Comparison of ENCODE assay signal across 8 cellular contexts in the genomic region with DNA sequence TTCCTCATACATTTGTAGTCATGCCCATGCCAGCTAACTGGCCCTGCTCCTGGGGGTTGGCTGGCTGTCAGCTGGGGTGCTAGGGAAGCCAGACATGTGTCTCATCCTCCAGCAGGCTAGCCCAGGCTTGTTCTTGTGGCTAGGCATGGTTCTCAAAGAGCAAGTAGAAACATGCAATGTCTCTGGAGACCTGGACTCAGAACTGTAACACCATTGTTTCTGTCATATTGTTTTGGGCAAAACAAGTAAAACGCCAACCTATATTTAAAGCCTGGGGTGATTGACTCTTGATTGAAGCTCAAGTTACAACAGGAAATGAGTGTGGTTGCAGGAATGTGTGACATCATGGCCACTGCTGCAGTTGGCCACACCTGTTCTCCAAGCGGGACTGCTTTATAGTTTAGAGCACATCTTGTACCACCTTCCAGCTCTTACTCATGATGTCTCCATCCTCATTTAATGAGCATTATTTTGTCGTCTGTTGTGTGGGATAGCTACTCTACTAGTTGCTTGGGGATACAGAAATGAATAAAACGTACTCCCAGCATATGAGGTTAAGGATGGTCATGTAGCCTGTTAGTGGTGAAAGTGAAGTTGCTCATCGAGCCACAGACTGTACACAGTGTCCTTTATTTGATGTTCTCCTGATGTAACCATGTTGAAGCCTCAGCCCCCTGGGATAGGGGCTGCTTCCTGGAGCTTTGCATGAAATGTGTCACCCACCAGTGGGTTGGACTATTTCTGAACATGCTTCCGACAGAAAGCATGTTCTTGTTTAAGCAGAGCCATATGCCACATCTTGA.
A peak's percentile ranks its signal among the peaks of the same experiment; 100 is the strongest.
DNase-seq lines count a peak whose midpoint lies in the region; ATAC-seq, FAIRE-seq and TF ChIP-seq lines count a peak whose summit lies in the region.

No MANE protein-coding gene starts in this region.

- peak; percentile 60 for FAIRE-seq in keratinocyte (lab: Jason Lieb, UNC)

- no peaks in the 10 kb centered on the region for H3K79me2 ChIP-seq in keratinocyte (ENCODE audit: control insufficient read depth, insufficient read depth, low read length)

- POLR2A ChIA-PET in CD8-positive, alpha-beta memory T cell (lab: Charles Lee) = no interaction called here

- no peaks in the 10 kb centered on the region for H3K36me3 ChIP-seq in keratinocyte (ENCODE audit: control insufficient read depth in 2 of 2, extremely low read depth in 1 of 2, insufficient read depth in 2 of 2, low read length in 2 of 2)
- no peaks in the 10 kb centered on the region for H3K36me3 ChIP-seq in HAP-1 (replicated peaks)
- no peaks in the 10 kb centered on the region for H3K36me3 ChIP-seq in CD8-positive, alpha-beta memory T cell (ENCODE audit: insufficient read depth, low read length)

- H3K4me3 Mint-ChIP-seq in CD8-positive, alpha-beta memory T cell = no peak overlapping the region
- no peak overlapping the region for H3K4me3 Mint-ChIP-seq in natural killer cell treated with Interleukin-12 subunit alpha and Interleukin-12 subunit beta and Interleukin-15 and Interleukin-18, amount 100 ng/mL, for 72 hours

- H3K9me3 ChIP-seq in keratinocyte (ENCODE audit: control insufficient read depth, low read depth, low read length) (peaks cover 3% of the 10 kb centered on the region), HAP-1 (no peaks in the 10 kb centered on the region)
- no peaks in the 10 kb centered on the region for H3K9me3 ChIP-seq in CD8-positive, alpha-beta memory T cell (ENCODE audit: low read length)

- in situ Hi-C loops in HAP-1 (cut with MboI; ENCODE audit: low sequenced_read_pairs) = no loop called here

- H4K20me1 ChIP-seq in keratinocyte (ENCODE audit: control insufficient read depth, extremely low read depth, insufficient read depth, low read length) = no peaks in the 10 kb centered on the region

- H3K27ac Mint-ChIP-seq in CD8-positive, alpha-beta memory T cell = no peak overlapping the region
- no peak overlapping the region for H3K27ac Mint-ChIP-seq in natural killer cell treated with Interleukin-12 subunit alpha and Interleukin-12 subunit beta and Interleukin-15 and Interleukin-18, amount 100 ng/mL, for 72 hours

- dilution Hi-C loops in keratinocyte (cut with MboI; ENCODE audit: extremely low pct_ligation_motif_present, low sequenced_read_pairs) = no loop called here

- ATAC-seq in GM18868 (IDR thresholded peaks at IDR 0.05; ENCODE audit: unreplicated experiment) = peak; percentile 74
- ATAC-seq in HG02852 (IDR thresholded peaks at IDR 0.05; ENCODE audit: unreplicated experiment) = peak; percentile 70
- ATAC-seq in natural killer cell treated with Interleukin-12 subunit alpha and Interleukin-12 subunit beta and Interleukin-15 and Interleukin-18, amount 100 ng/mL, for 72 hours = no peak

- DNase-seq in NCI-H1930 (lab: John Stamatoyannopoulos, UW) (peak; percentile 18 to 37), keratinocyte (ENCODE audit: low read depth, low spot score) (peak; percentile 60), HAP-1 (ENCODE audit: low spot score in 2 of 2) (no peak), retina (no peak)
- DNase-seq in CD8-positive, alpha-beta memory T cell = no peak
- DNase-seq in natural killer cell treated with Interleukin-12 subunit alpha and Interleukin-12 subunit beta and Interleukin-15 and Interleukin-18, amount 100 ng/mL, for 72 hours (ENCODE audit: low spot score) = no peak

- H3K27me3 ChIP-seq in keratinocyte (ENCODE audit: control insufficient read depth, extremely low read depth, insufficient read depth, low read length) = no peaks in the 10 kb centered on the region
- no peaks in the 10 kb centered on the region for H3K27me3 ChIP-seq in HAP-1 (ENCODE audit: low read depth)
- H3K27me3 ChIP-seq in CD8-positive, alpha-beta memory T cell (ENCODE audit: insufficient read depth, low read length, poor library complexity, severe bottlenecking) = no peaks in the 10 kb centered on the region

- no peaks in the 10 kb centered on the region for H3K9me1 ChIP-seq in keratinocyte (ENCODE audit: control insufficient read depth, extremely low read depth, insufficient read depth, low read length)

- TF ChIP-seq CTCF in keratinocyte (optimal IDR thresholded peaks at IDR 0.05 in 1 of 3, IDR thresholded peaks at IDR 0.05 in 1 of 3, conservative IDR thresholded peaks at IDR 0.05 in 1 of 3; ENCODE audit: extremely low read depth in 1 of 3, insufficient read depth in 2 of 3, low read length in 3 of 3) = no peak

- H3K4me2 ChIP-seq in keratinocyte (ENCODE audit: control insufficient read depth, extremely low read depth, insufficient read depth, low read depth, low read length) = no peak overlapping the region

- no peaks in the 10 kb centered on the region for H3K4me1 ChIP-seq in keratinocyte (ENCODE audit: control insufficient read depth, extremely low read depth, insufficient read depth, low read length)
- no peaks in the 10 kb centered on the region for H3K4me1 ChIP-seq in HAP-1
- H3K4me1 ChIP-seq in CD8-positive, alpha-beta memory T cell (ENCODE audit: insufficient read depth, low read length) = no peaks in the 10 kb centered on the region

- H3K27ac ChIP-seq in keratinocyte (ENCODE audit: control insufficient read depth, insufficient read depth, low read length) = peak overlapping the region; percentile 41
- no peak overlapping the region for H3K27ac ChIP-seq in CD8-positive, alpha-beta memory T cell (ENCODE audit: low read depth, low read length)

- peaks cover 0 to 1% of the 10 kb centered on the region in 2 donors for H3K27me3 Mint-ChIP-seq in CD8-positive, alpha-beta memory T cell
- peaks cover 13 to 32% of the 10 kb centered on the region in 2 donors for H3K27me3 Mint-ChIP-seq in natural killer cell treated with Interleukin-12 subunit alpha and Interleukin-12 subunit beta and Interleukin-15 and Interleukin-18, amount 100 ng/mL, for 72 hours

- H2AFZ ChIP-seq in keratinocyte (ENCODE audit: control insufficient read depth, low read length) = no peak overlapping the region

- H3K4me3 ChIP-seq in keratinocyte (ENCODE audit: control insufficient read depth in 2 of 3, extremely low read depth in 1 of 3, insufficient read depth in 2 of 3, low read depth in 1 of 3, low read length in 3 of 3) (no peak overlapping the region), HAP-1 (no peak overlapping the region)
- no peak overlapping the region for H3K4me3 ChIP-seq in CD8-positive, alpha-beta memory T cell (ENCODE audit: low read length)

- CTCF ChIA-PET in CD8-positive, alpha-beta memory T cell (lab: Charles Lee) = no interaction called here

- H3K36me3 Mint-ChIP-seq in CD8-positive, alpha-beta memory T cell = no peaks in the 10 kb centered on the region
- no peaks in the 10 kb centered on the region for H3K36me3 Mint-ChIP-seq in natural killer cell treated with Interleukin-12 subunit alpha and Interleukin-12 subunit beta and Interleukin-15 and Interleukin-18, amount 100 ng/mL, for 72 hours

- H3K4me1 Mint-ChIP-seq in CD8-positive, alpha-beta memory T cell = no peaks in the 10 kb centered on the region
- H3K4me1 Mint-ChIP-seq in natural killer cell treated with Interleukin-12 subunit alpha and Interleukin-12 subunit beta and Interleukin-15 and Interleukin-18, amount 100 ng/mL, for 72 hours (ENCODE audit: low read depth in 2 of 2) = no peaks in the 10 kb centered on the region

- H3K9ac ChIP-seq in keratinocyte (ENCODE audit: control insufficient read depth, extremely low read depth, insufficient read depth, low read length) = no peak overlapping the region

- peaks cover 0 to 6% (median 0%) of the 10 kb centered on the region in 5 donors for H3K9me3 Mint-ChIP-seq in CD8-positive, alpha-beta memory T cell
- peaks cover 8% of the 10 kb centered on the region for H3K9me3 Mint-ChIP-seq in natural killer cell treated with Interleukin-12 subunit alpha and Interleukin-12 subunit beta and Interleukin-15 and Interleukin-18, amount 100 ng/mL, for 72 hours

Comparison
In these comparisons a context has a peak if more than half of its experiments do, and no peak if none do; other contexts are left out.
1. ATAC-seq: peak in GM18868 (single experiment) and HG02852 (single experiment); none in natural killer cell treated with Interleukin-12 subunit alpha and Interleukin-12 subunit beta and Interleukin-15 and Interleukin-18, amount 100 ng/mL, for 72 hours (0 of 2).
2. DNase-seq: peak in NCI-H1930 (2 of 2) and keratinocyte (single experiment); none in HAP-1 (0 of 2), CD8-positive, alpha-beta memory T cell (0 of 5), natural killer cell treated with Interleukin-12 subunit alpha and Interleukin-12 subunit beta and Interleukin-15 and Interleukin-18, amount 100 ng/mL, for 72 hours (single experiment) and retina (single experiment).